Comparison of ENCODE assay signal across 13 cellular contexts in the genomic region with DNA sequence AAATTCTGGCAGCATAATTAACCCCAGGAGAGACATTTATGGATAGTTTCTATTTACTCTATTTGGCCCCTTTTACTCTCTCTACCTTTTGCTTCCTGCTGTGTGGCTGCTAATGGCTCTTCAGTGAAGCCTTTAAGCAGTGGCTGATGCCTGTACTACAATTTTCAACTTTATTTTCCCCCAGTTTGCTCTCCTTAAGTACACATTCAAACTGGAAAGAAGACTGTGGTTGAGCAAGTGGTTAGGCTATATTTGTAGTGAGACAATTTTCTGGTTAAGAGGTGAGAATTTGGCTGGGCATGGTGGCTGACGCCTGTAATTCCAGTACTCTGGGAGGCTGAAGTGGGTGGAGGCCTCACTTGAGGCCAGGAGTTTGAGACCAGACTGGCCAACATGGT. TPM values are rescaled to one million over a fixed set of nuclear protein-coding genes. Genes with fewer than 3 reads are reported as not detected.
A peak's percentile ranks its signal among the peaks of the same experiment; 100 is the strongest.
DNase-seq lines count a peak whose midpoint lies in the region; ATAC-seq and TF ChIP-seq lines count a peak whose summit lies in the region.
"Had no signal": no experiment of that assay in that cellular context is flagged by ENCODE, and none has a peak within 500 bp of the region (broad histone marks: within the 10 kb centered on the region; RNA-seq: fewer than 3 reads in every experiment).

No MANE protein-coding gene starts in this region.

- H3K27me3 ChIP-seq in left ventricle myocardium inferior (ENCODE audit: low read depth): no peaks in the 10 kb centered on the region

- intact Hi-C loops in activated T-helper 1 cell treated with anti-CD3 and anti-CD28 coated beads, Interleukin-12 subunit alpha, Interleukin-12 subunit beta, Interleukin-2, Interleukin-4 antibody, amounts not matched to agents 30 ng/mL and 10 ng/mL and 1 ng/mL, durations not matched to agents 14 hours and 24 hours and 36 hours (cut with micrococcal nuclease): loop anchor here (1.0 to 2.0 kb wide), 4 partner anchors 9 to 151 kb away; partner anchors contain the start of genes PHTF2, PTPN12, RSBN1L and TMEM60
- intact Hi-C loops in left ventricle myocardium inferior (cut with micrococcal nuclease): no loop called here

- H3K9me3 ChIP-seq in HEK293 (ENCODE audit: control insufficient read depth, insufficient read depth, low read depth, low read length) (no peaks in the 10 kb centered on the region), left ventricle myocardium inferior (replicated peaks) (no peaks in the 10 kb centered on the region)

- peaks cover 8% of the 10 kb centered on the region in 2 experiments; a peak in 2 of 3 replicates for H3K36me3 ChIP-seq in HEK293 (ENCODE audit: control insufficient read depth in 2 of 2, insufficient read depth in 1 of 2, low read length in 2 of 2)
- peaks cover 8% of the 10 kb centered on the region for H3K36me3 ChIP-seq in left ventricle myocardium inferior

- H3K4me3 Mint-ChIP-seq in activated T-helper 1 cell treated with anti-CD3 and anti-CD28 coated beads, Interleukin-12 subunit alpha, Interleukin-12 subunit beta, Interleukin-2, Interleukin-4 antibody, amounts not matched to agents 30 ng/mL and 10 ng/mL and 1 ng/mL, durations not matched to agents 14 hours and 24 hours and 36 hours: peak overlapping the region; percentile 3
- H3K4me3 Mint-ChIP-seq in nephron progenitor cell: no peak overlapping the region

- H3K27ac ChIP-seq in HEK293 (ENCODE audit: extremely low read depth, low read depth, low read length) (no peak overlapping the region), left ventricle myocardium inferior (replicated peaks) (no peak overlapping the region)

- H3K4me1 Mint-ChIP-seq in activated T-helper 1 cell treated with anti-CD3 and anti-CD28 coated beads, Interleukin-12 subunit alpha, Interleukin-12 subunit beta, Interleukin-2, Interleukin-4 antibody, amounts not matched to agents 30 ng/mL and 10 ng/mL and 1 ng/mL, durations not matched to agents 14 hours and 24 hours and 36 hours (ENCODE audit: low read depth): peaks cover 35% of the 10 kb centered on the region
- H3K4me1 Mint-ChIP-seq in nephron progenitor cell: peaks cover 39% of the 10 kb centered on the region

- DNase-seq in NCI-H146 (lab: John Stamatoyannopoulos, UW) (peak; percentile 7), NCI-H146 treated with DMSO at 0.1 percent for 48 hours (lab: John Stamatoyannopoulos, UW; ENCODE audit: unreplicated experiment) (no peak), nephron progenitor cell (no peak), left ventricle myocardium inferior (no peak), NCI-H510A (lab: John Stamatoyannopoulos, UW) (no peak)
- DNase-seq in activated T-helper 1 cell treated with anti-CD3 and anti-CD28 coated beads, Interleukin-12 subunit alpha, Interleukin-12 subunit beta, Interleukin-2, Interleukin-4 antibody, amounts not matched to agents 30 ng/mL and 10 ng/mL and 1 ng/mL, durations not matched to agents 14 hours and 24 hours and 36 hours (ENCODE audit: low spot score): peak; percentile 1
- DNase-seq: activated CD4-positive, CD25-positive, alpha-beta regulatory T cell treated with anti-CD3 and anti-CD28 coated beads, Interleukin-2, amount 50 U/mL, for 72 hours; islet precursor cell; NCI-H2081 treated with DMSO at 0.1 percent for 48 hours; posterior cingulate gyrus had no signal

- TF ChIP-seq CTCF in HEK293 (tag by site-specific recombination; IDR thresholded peaks at IDR 0.05) (no peak), nephron progenitor cell (IDR thresholded peaks at IDR 0.05) (no peak), left ventricle myocardium inferior (IDR thresholded peaks at IDR 0.05; ENCODE audit: borderline replicate concordance) (no peak)

- no peak overlapping the region for H3K4me3 ChIP-seq in HEK293 (ENCODE audit: low read depth, low read length)
- no peak overlapping the region for H3K4me3 ChIP-seq in left ventricle myocardium inferior

- CTCF ChIA-PET in HEK293 (lab: Yijun Ruan, JAX): interaction anchor here (0.5 to 1.8 kb wide), 3 partner anchors 8 to 314 kb away, joined by 4 to 6 read pairs (median 4); partner anchors contain the start of gene RSBN1L

- H3K27ac Mint-ChIP-seq in activated T-helper 1 cell treated with anti-CD3 and anti-CD28 coated beads, Interleukin-12 subunit alpha, Interleukin-12 subunit beta, Interleukin-2, Interleukin-4 antibody, amounts not matched to agents 30 ng/mL and 10 ng/mL and 1 ng/mL, durations not matched to agents 14 hours and 24 hours and 36 hours: peak overlapping the region; percentile 32
- peak overlapping the region; percentile 7 for H3K27ac Mint-ChIP-seq in nephron progenitor cell

- peaks cover 20% of the 10 kb centered on the region for H3K4me1 ChIP-seq in HEK293 (ENCODE audit: control insufficient read depth, insufficient read depth, low read length)
- peaks cover 23% of the 10 kb centered on the region for H3K4me1 ChIP-seq in left ventricle myocardium inferior

- no peak for ATAC-seq in GM19452 (IDR thresholded peaks at IDR 0.05; ENCODE audit: unreplicated experiment)

- no peaks in the 10 kb centered on the region for H3K27me3 Mint-ChIP-seq in activated T-helper 1 cell treated with anti-CD3 and anti-CD28 coated beads, Interleukin-12 subunit alpha, Interleukin-12 subunit beta, Interleukin-2, Interleukin-4 antibody, amounts not matched to agents 30 ng/mL and 10 ng/mL and 1 ng/mL, durations not matched to agents 14 hours and 24 hours and 36 hours (ENCODE audit: insufficient read depth)
- no peaks in the 10 kb centered on the region for H3K27me3 Mint-ChIP-seq in nephron progenitor cell (ENCODE audit: low read depth, poor library complexity)
- H3K27me3 Mint-ChIP-seq: brain had no signal

- peaks cover 19% of the 10 kb centered on the region for H3K36me3 Mint-ChIP-seq in activated T-helper 1 cell treated with anti-CD3 and anti-CD28 coated beads, Interleukin-12 subunit alpha, Interleukin-12 subunit beta, Interleukin-2, Interleukin-4 antibody, amounts not matched to agents 30 ng/mL and 10 ng/mL and 1 ng/mL, durations not matched to agents 14 hours and 24 hours and 36 hours (ENCODE audit: low read depth)
- H3K36me3 Mint-ChIP-seq in nephron progenitor cell (ENCODE audit: low read depth): peaks cover 67% of the 10 kb centered on the region

- no peaks in the 10 kb centered on the region for H3K9me3 Mint-ChIP-seq in activated T-helper 1 cell treated with anti-CD3 and anti-CD28 coated beads, Interleukin-12 subunit alpha, Interleukin-12 subunit beta, Interleukin-2, Interleukin-4 antibody, amounts not matched to agents 30 ng/mL and 10 ng/mL and 1 ng/mL, durations not matched to agents 14 hours and 24 hours and 36 hours
- H3K9me3 Mint-ChIP-seq in nephron progenitor cell: no peaks in the 10 kb centered on the region
- H3K9me3 Mint-ChIP-seq: brain had no signal

- POLR2A ChIA-PET in HEK293 (lab: Yijun Ruan, JAX): interaction anchor here (0.8 kb wide), 1 partner anchor 8 kb away, joined by 3 read pairs; the partner anchor contains the start of gene RSBN1L

TF ChIP-seq in HEK293, 187 proteins besides CTCF, POLR2A, EP300 and RAD21:
- TF ChIP-seq, protein P1, sequence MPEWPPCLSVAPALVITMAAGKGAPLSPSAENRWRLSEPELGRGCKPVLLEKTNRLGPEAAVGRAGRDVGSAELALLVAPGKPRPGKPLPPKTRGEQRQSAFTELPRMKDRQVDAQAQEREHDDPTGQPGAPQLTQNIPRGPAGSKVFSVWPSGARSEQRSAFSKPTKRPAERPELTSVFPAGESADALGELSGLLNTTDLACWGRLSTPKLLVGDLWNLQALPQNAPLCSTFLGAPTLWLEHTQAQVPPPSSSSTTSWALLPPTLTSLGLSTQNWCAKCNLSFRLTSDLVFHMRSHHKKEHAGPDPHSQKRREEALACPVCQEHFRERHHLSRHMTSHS (tag by site-specific recombination; IDR thresholded peaks at IDR 0.05): no peak
- TF ChIP-seq ZNF274 (IDR thresholded peaks at IDR 0.05; ENCODE audit: low read length): no peak
- TF ChIP-seq ZNF274 (tag by site-specific recombination; IDR thresholded peaks at IDR 0.05; ENCODE audit: borderline replicate concordance): no peak
- TF ChIP-seq FEZF1 (tag by site-specific recombination; IDR thresholded peaks at IDR 0.05): peak; percentile 80

RNA-seq across cellular contexts. Expression of gene RSBN1L, which starts 8.5 kb away (rescaled TPM):
- total RNA-seq in activated T-helper 1 cell treated with anti-CD3 and anti-CD28 coated beads, Interleukin-12 subunit alpha, Interleukin-12 subunit beta, Interleukin-2, Interleukin-4 antibody, amounts not matched to agents 30 ng/mL and 10 ng/mL and 1 ng/mL, durations not matched to agents 14 hours and 24 hours and 36 hours: 27.9 and 30.6 TPM in 2 replicates
- total RNA-seq in left ventricle myocardium inferior: 7.8 TPM

Comparison
In these comparisons a context has a peak if more than half of its experiments do, and no peak if none do; other contexts are left out.
1. DNase-seq: peak in NCI-H146 (single experiment) and activated T-helper 1 cell treated with anti-CD3 and anti-CD28 coated beads, Interleukin-12 subunit alpha, Interleukin-12 subunit beta, Interleukin-2, Interleukin-4 antibody, amounts not matched to agents 30 ng/mL and 10 ng/mL and 1 ng/mL, durations not matched to agents 14 hours and 24 hours and 36 hours (single experiment); none in NCI-H146 treated with DMSO at 0.1 percent for 48 hours (single experiment), nephron progenitor cell (single experiment), left ventricle myocardium inferior (single experiment) and NCI-H510A (single experiment).